8 cellular contexts compared by ENCODE assay signal in genomic region chr1:171801395-171801990, GRCh38. TPM values are rescaled to one million over a fixed set of nuclear protein-coding genes. Genes with fewer than 3 reads are reported as not detected.
DNase-seq lines count a peak whose midpoint lies in the region; ATAC-seq and FAIRE-seq lines count a peak whose summit lies in the region.

No MANE protein-coding gene starts in this region.

- FAIRE-seq in TTC549 (lab: Jason Lieb, UNC), result peak; percentile 90

- intact Hi-C loops in Right ventricle myocardium inferior (cut with DNase I), result loop anchor here (1.0 kb wide), 1 partner anchor 184 kb away; no protein-coding TSS in a partner anchor
- intact Hi-C loops in cardiac septum (cut with DNase I), result loop anchor here (10.0 kb wide), 1 partner anchor 623 kb away; the partner anchor contains the start of gene C1orf105
- intact Hi-C loops in head of caudate nucleus (cut with DNase I), result loop anchor here (2.0 kb wide), 1 partner anchor 183 kb away; no protein-coding TSS in a partner anchor

- peak; percentile 24 for ATAC-seq in Right ventricle myocardium inferior
- ATAC-seq in GM18511 (IDR thresholded peaks at IDR 0.05; ENCODE audit: unreplicated experiment), result no peak

- DNase-seq in Right ventricle myocardium inferior (ENCODE audit: missing footprints) (no peak), cardiac septum (ENCODE audit: low spot score) (no peak), NCI-H128 (lab: John Stamatoyannopoulos, UW; ENCODE audit: unreplicated experiment) (peak; percentile 62), head of caudate nucleus (peak in 24 of 42 donors; percentile 11 to 77 (median 48)), retina (peak; percentile 71), ecto neural progenitor cell (ENCODE audit: low spot score) (no peak)

RNA-seq across cellular contexts. Expression of gene METTL13, which starts 20.0 kb away (rescaled TPM):
- total RNA-seq in Right ventricle myocardium inferior (18.9 TPM), cardiac septum (14.4 TPM)

RNA-seq across cellular contexts. Expression of gene DNM3, which starts 39.8 kb away (rescaled TPM):
- total RNA-seq in Right ventricle myocardium inferior (1.8 TPM), cardiac septum (2.4 TPM)

RNA-seq across cellular contexts. Expression of gene VAMP4, which starts 59.6 kb away (rescaled TPM):
- total RNA-seq in Right ventricle myocardium inferior (11.4 TPM), cardiac septum (8.7 TPM)

Comparison
In these comparisons a context has a peak if more than half of its experiments do, and no peak if none do; other contexts are left out.
1. DNase-seq: peak in NCI-H128 (single experiment), head of caudate nucleus (24 of 42) and retina (single experiment); none in Right ventricle myocardium inferior (single experiment), cardiac septum (single experiment) and ecto neural progenitor cell (single experiment).